In the genomic region with DNA sequence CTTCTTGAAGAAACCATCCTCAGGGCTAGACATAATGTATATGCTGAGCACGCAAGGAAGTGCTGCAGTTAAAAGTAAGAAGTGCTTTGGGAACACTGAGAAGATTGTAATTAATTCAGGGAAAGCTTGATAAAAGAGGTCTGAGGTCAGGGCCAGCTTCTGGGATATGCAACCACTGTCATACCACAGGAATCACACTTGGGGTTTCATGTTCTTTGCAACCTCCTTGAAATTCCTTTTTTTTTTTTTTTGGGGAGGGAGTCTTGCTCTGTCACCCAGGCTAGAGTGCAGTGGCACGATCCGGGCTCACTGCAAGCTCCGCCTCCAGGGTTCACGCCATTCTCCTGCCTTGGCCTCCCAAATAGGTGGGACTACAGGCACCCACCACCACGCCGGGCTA, we compare ENCODE assay signal across 38 cellular contexts. TPM values are rescaled to one million over a fixed set of nuclear protein-coding genes. Genes with fewer than 3 reads are reported as not detected.
"Had no signal": no experiment of that assay in that cellular context is flagged by ENCODE, and none has a peak within 500 bp of the region (broad histone marks: within the 10 kb centered on the region; RNA-seq: fewer than 3 reads in every experiment).

No MANE protein-coding gene starts in this region.

- H3K4me3 ChIP-seq: MG63 had no signal

- DNase-seq: Karpas-422, Kasumi-1, MG63, MM.1S, MV-4-11, NCI-H1048, NCI-H1092, NCI-H1092 treated with DMSO at 0.1 percent for 48 hours, NCI-H1105, NCI-H1105 treated with DMSO at 0.1 percent for 48 hours, NCI-H1417, NCI-H1417 treated with DMSO at 0.1 percent for 48 hours, NCI-H1436, NCI-H1436 treated with DMSO at 0.1 percent for 48 hours, NCI-H146, NCI-H1694, NCI-H1694 treated with DMSO at 0.1 percent for 48 hours, NCI-H187, NCI-H187 treated with DMSO at 0.1 percent for 48 hours, NCI-H1930, NCI-H2029, NCI-H2029 treated with DMSO at 0.1 percent for 48 hours, NCI-H2081, NCI-H2081 treated with DMSO at 0.1 percent for 48 hours, NCI-H2107, NCI-H2171, NCI-H2171 treated with DMSO at 0.1 percent for 48 hours, NCI-H2227 treated with DMSO at 0.1 percent for 48 hours, NCI-H226, NCI-H345, NCI-H446, NCI-H446 treated with DMSO at 0.1 percent for 48 hours, NCI-H510A, NCI-H510A treated with DMSO at 0.1 percent for 48 hours, NCI-H524 had no signal

- H3K36me3 ChIP-seq: MG63 had no signal

- H3K9me3 ChIP-seq: MG63 had no signal

- H3K27me3 ChIP-seq: MG63 had no signal

RNA-seq across cellular contexts. Expression of gene PAH, which starts 6.9 kb away (rescaled TPM):
- total RNA-seq: LHCN-M2, M059J, NCI-H460 had no signal

RNA-seq across cellular contexts. Expression of gene ASCL1, which starts 47.3 kb away (rescaled TPM):
- total RNA-seq: LHCN-M2, M059J, NCI-H460 had no signal
